ENCODE assay signal across 15 cellular contexts in genomic region chr1:218374972-218375371, GRCh38. TPM values are rescaled to one million over a fixed set of nuclear protein-coding genes. Genes with fewer than 3 reads are reported as not detected.
A peak's percentile ranks its signal among the peaks of the same experiment; 100 is the strongest.
DNase-seq lines count a peak whose midpoint lies in the region; ATAC-seq and TF ChIP-seq lines count a peak whose summit lies in the region.
"Had no signal": no experiment of that assay in that cellular context is flagged by ENCODE, and none has a peak within 500 bp of the region (broad histone marks: within the 10 kb centered on the region; RNA-seq: fewer than 3 reads in every experiment).

No MANE protein-coding gene starts in this region.

- in situ Hi-C loops in brain microvascular endothelial cell (cut with HindIII; ENCODE audit: low pct_ligation_motif_present, low sequenced_read_pairs): no loop called here

- TF ChIP-seq POLR2A in breast epithelium (IDR thresholded peaks at IDR 0.05) (no peak), uterus (IDR thresholded peaks at IDR 0.05) (no peak)

- intact Hi-C loops in MCF 10A (cut with micrococcal nuclease): loop anchor here (5.0 kb wide), 1 partner anchor 102 kb away; no protein-coding TSS in a partner anchor
- intact Hi-C loops in breast epithelium (cut with DNase I; ENCODE audit: low total_unique reads): no loop called here
- intact Hi-C loops in uterus (cut with DNase I; ENCODE audit: low total_unique reads): no loop called here

- no peak for ATAC-seq in activated naive CD4-positive, alpha-beta T cell treated with anti-CD3 and anti-CD28 coated beads, Interleukin-2, amount 50 U/mL, for 72 hours
- no peak for ATAC-seq in HG03520 (IDR thresholded peaks at IDR 0.05; ENCODE audit: unreplicated experiment)
- ATAC-seq: WTC11 had no signal

- H3K27me3 ChIP-seq in breast epithelium (no peaks in the 10 kb centered on the region), brain microvascular endothelial cell (replicated peaks) (no peaks in the 10 kb centered on the region), uterus (no peaks in the 10 kb centered on the region)
- H3K27me3 ChIP-seq: spleen had no signal

- H3K4me1 Mint-ChIP-seq in MCF 10A (ENCODE audit: insufficient read depth, unreplicated experiment): peaks cover 63% of the 10 kb centered on the region

- H3K4me1 ChIP-seq in breast epithelium (peaks cover 0 to 4% of the 10 kb centered on the region in 2 donors), uterus (peaks cover 0 to 12% of the 10 kb centered on the region in 2 donors)

- peak; percentile 54 for DNase-seq in MCF 10A (ENCODE audit: unreplicated experiment)
- DNase-seq in breast epithelium (ENCODE audit: low spot score in 2 of 2): no peak
- DNase-seq in brain microvascular endothelial cell: peak; percentile 88
- DNase-seq in lung microvascular endothelial cell (ENCODE audit: low read depth in 2 of 2): peak; percentile 29 to 91
- no peak for DNase-seq in uterus
- DNase-seq in stimulated activated CD4-positive, alpha-beta T cell treated with anti-CD3 and anti-CD28 coated beads, Interleukin-2, amount 100 ng/mL, for 48 hours: no peak
- DNase-seq in activated naive CD4-positive, alpha-beta T cell treated with anti-CD3 and anti-CD28 coated beads, Interleukin-2, amount 50 U/mL, for 72 hours (ENCODE audit: low spot score in 2 of 2): no peak
- DNase-seq: midbrain; NCI-H2081 treated with DMSO at 0.1 percent for 48 hours; spleen; stimulated activated CD8-positive, alpha-beta memory T cell treated with anti-CD3 and anti-CD28 coated beads, Interleukin-4, amount 100 ng/mL, for 48 hours had no signal

- TF ChIP-seq CTCF in MCF 10A (IDR thresholded peaks at IDR 0.05; ENCODE audit: unreplicated experiment) (no peak), breast epithelium (IDR thresholded peaks at IDR 0.05) (no peak), brain microvascular endothelial cell (IDR thresholded peaks at IDR 0.05; ENCODE audit: low read depth, low read length, missing control alignments) (no peak), uterus (IDR thresholded peaks at IDR 0.05) (no peak)

- H3K4me3 Mint-ChIP-seq in MCF 10A (ENCODE audit: unreplicated experiment): no peak overlapping the region
- H3K4me3 Mint-ChIP-seq: activated T-helper 1 cell treated with anti-CD3 and anti-CD28 coated beads, Interleukin-12 subunit alpha, Interleukin-12 subunit beta, Interleukin-2, Interleukin-4 antibody, amounts not matched to agents 30 ng/mL and 10 ng/mL and 1 ng/mL, durations not matched to agents 14 hours and 24 hours and 36 hours; IgD-negative memory B cell; WTC11 had no signal

- POLR2A ChIA-PET in MCF 10A (lab: Yijun Ruan, JAX): interaction anchor here (1.9 kb wide), 1 partner anchor 8 kb away, joined by 4 read pairs; no protein-coding TSS in a partner anchor

- H3K4me3 ChIP-seq in breast epithelium: no peak overlapping the region
- no peak overlapping the region for H3K4me3 ChIP-seq in brain microvascular endothelial cell (ENCODE audit: low read depth, low read length)
- no peak overlapping the region for H3K4me3 ChIP-seq in uterus
- H3K4me3 ChIP-seq: spleen had no signal

- no peaks in the 10 kb centered on the region for H3K27me3 Mint-ChIP-seq in MCF 10A (ENCODE audit: insufficient read depth, unreplicated experiment)

- BruUV-seq in MCF 10A (replicated peaks; lab: Mats Ljungman, UMichigan): no TSS peak

- H3K9me3 ChIP-seq in breast epithelium (no peaks in the 10 kb centered on the region), uterus (no peaks in the 10 kb centered on the region)
- H3K9me3 ChIP-seq: spleen had no signal

- H3K27ac Mint-ChIP-seq in MCF 10A (ENCODE audit: low read depth, unreplicated experiment): no peak overlapping the region
- no peak overlapping the region for H3K27ac Mint-ChIP-seq in activated naive CD4-positive, alpha-beta T cell treated with anti-CD3 and anti-CD28 coated beads, Interleukin-2, amount 50 U/mL, for 72 hours
- H3K27ac Mint-ChIP-seq: activated T-helper 1 cell treated with anti-CD3 and anti-CD28 coated beads, Interleukin-12 subunit alpha, Interleukin-12 subunit beta, Interleukin-2, Interleukin-4 antibody, amounts not matched to agents 30 ng/mL and 10 ng/mL and 1 ng/mL, durations not matched to agents 14 hours and 24 hours and 36 hours; IgD-negative memory B cell; WTC11 had no signal

- H3K36me3 Mint-ChIP-seq in MCF 10A (ENCODE audit: insufficient read depth, unreplicated experiment): peaks cover 5% of the 10 kb centered on the region
- peaks cover 0 to under 1% of the 10 kb centered on the region in 2 donors for H3K36me3 Mint-ChIP-seq in activated naive CD4-positive, alpha-beta T cell treated with anti-CD3 and anti-CD28 coated beads, Interleukin-2, amount 50 U/mL, for 72 hours
- H3K36me3 Mint-ChIP-seq: WTC11 had no signal

- H3K27ac ChIP-seq in breast epithelium (peak overlapping the region in 1 of 2 donors; percentile 60), brain microvascular endothelial cell (peak overlapping the region; percentile 95), uterus (peak overlapping the region; percentile 51 to 57)

- CTCF ChIA-PET in MCF 10A (lab: Yijun Ruan, JAX): interaction anchor here (0.7 kb wide), 2 partner anchors 130 to 386 kb away, joined by 3 read pairs; no protein-coding TSS in a partner anchor

- H3K9me3 Mint-ChIP-seq in MCF 10A (ENCODE audit: unreplicated experiment): no peaks in the 10 kb centered on the region
- H3K9me3 Mint-ChIP-seq in activated naive CD4-positive, alpha-beta T cell treated with anti-CD3 and anti-CD28 coated beads, Interleukin-2, amount 50 U/mL, for 72 hours: no peaks in the 10 kb centered on the region
- H3K9me3 Mint-ChIP-seq: activated T-helper 1 cell treated with anti-CD3 and anti-CD28 coated beads, Interleukin-12 subunit alpha, Interleukin-12 subunit beta, Interleukin-2, Interleukin-4 antibody, amounts not matched to agents 30 ng/mL and 10 ng/mL and 1 ng/mL, durations not matched to agents 14 hours and 24 hours and 36 hours; IgD-negative memory B cell; WTC11 had no signal

- H3K36me3 ChIP-seq in breast epithelium: no peaks in the 10 kb centered on the region
- peaks cover 13% of the 10 kb centered on the region for H3K36me3 ChIP-seq in brain microvascular endothelial cell (replicated peaks)
- H3K36me3 ChIP-seq in uterus: no peaks in the 10 kb centered on the region
- H3K36me3 ChIP-seq: spleen had no signal

RNA-seq across cellular contexts. Expression of gene TGFB2, which starts 29.8 kb away (rescaled TPM):
- total RNA-seq in MCF 10A (2022) (5.3 and 6.3 TPM in 2 replicates), breast epithelium (10 to 100 TPM in 1 of 3 donors, 1 to 10 TPM in 2; 1.6 to 10.2 (median 9.5) TPM), lung microvascular endothelial cell (13.5 and 122 TPM in 2 replicates), uterus (10 to 100 TPM in 3 of 4 donors, 1 to 10 TPM in 1; 4.9 to 43.2 (median 12.0) TPM)
- under 1 TPM in 1 of 2 donors, not detected in 1; 0.07 TPM for total RNA-seq in activated naive CD4-positive, alpha-beta T cell treated with anti-CD3 and anti-CD28 coated beads, Interleukin-2, amount 50 U/mL, for 72 hours
- total RNA-seq: activated T-helper 1 cell treated with anti-CD3 and anti-CD28 coated beads, Interleukin-12 subunit alpha, Interleukin-12 subunit beta, Interleukin-2, Interleukin-4 antibody, amounts not matched to agents 30 ng/mL and 10 ng/mL and 1 ng/mL, durations not matched to agents 14 hours and 24 hours and 36 hours had no signal

Comparison
In these comparisons a context has a peak if more than half of its experiments do, and no peak if none do; other contexts are left out.
1. DNase-seq: peak in MCF 10A (single experiment), brain microvascular endothelial cell (single experiment) and lung microvascular endothelial cell (2 of 2); none in breast epithelium (0 of 2), uterus (0 of 2), stimulated activated CD4-positive, alpha-beta T cell treated with anti-CD3 and anti-CD28 coated beads, Interleukin-2, amount 100 ng/mL, for 48 hours (0 of 2) and activated naive CD4-positive, alpha-beta T cell treated with anti-CD3 and anti-CD28 coated beads, Interleukin-2, amount 50 U/mL, for 72 hours (0 of 2).